In the genomic region with DNA sequence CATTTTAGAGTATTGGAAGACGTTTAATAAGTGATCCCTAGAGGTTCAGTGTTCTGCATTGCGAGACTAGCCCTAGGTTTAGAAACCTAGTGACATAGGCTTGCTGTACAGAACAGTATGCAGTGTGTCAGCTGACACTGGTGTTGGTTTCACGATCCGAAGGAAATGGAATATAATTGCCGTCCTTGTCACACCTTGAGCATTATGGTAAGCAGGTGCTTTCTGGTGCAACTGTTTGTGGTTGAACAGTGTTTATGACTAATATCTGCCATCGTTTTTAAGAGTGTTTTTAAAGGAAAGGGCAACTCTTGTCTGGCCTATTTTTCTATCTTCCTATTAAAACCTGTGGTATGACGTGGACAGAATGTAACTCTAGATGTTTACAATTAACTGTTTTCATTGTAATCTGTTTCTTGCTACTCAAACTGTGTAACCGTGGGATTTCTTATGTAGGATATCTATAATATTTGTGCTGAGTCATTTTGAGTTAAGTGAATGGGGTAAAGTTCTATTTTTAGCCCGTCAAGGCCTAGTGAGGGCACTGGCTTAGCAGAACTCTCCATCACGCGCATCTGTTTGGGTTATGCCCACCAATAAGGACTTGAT, we compare ENCODE assay signal across 8 cellular contexts. TPM values are rescaled to one million over a fixed set of nuclear protein-coding genes. Genes with fewer than 3 reads are reported as not detected.
DNase-seq lines count a peak whose midpoint lies in the region; ATAC-seq and TF ChIP-seq lines count a peak whose summit lies in the region.

No MANE protein-coding gene starts in this region.

- H3K36me3 Mint-ChIP-seq in activated CD4-positive, alpha-beta memory T cell treated with anti-CD3 and anti-CD28 coated beads for 36 hours: peaks cover 33% of the 10 kb centered on the region
- H3K36me3 Mint-ChIP-seq in nephron progenitor cell (ENCODE audit: low read depth): peaks cover 48% of the 10 kb centered on the region

- CTCF ChIA-PET in activated CD4-positive, alpha-beta memory T cell treated with anti-CD3 and anti-CD28 coated beads for 36 hours (lab: Charles Lee): interaction anchor here (2.3 kb wide), 1 partner anchor 136 kb away, joined by 10 read pairs; no protein-coding TSS in a partner anchor

- peak overlapping the region; percentile 90 for H3K27ac Mint-ChIP-seq in activated CD4-positive, alpha-beta memory T cell treated with anti-CD3 and anti-CD28 coated beads for 36 hours
- no peak overlapping the region for H3K27ac Mint-ChIP-seq in nephron progenitor cell

- H3K36me3 ChIP-seq in heart right ventricle (peaks cover 0 to 69% (median 4%) of the 10 kb centered on the region in 9 donors), urinary bladder (ENCODE audit: insufficient read depth) (no peaks in the 10 kb centered on the region)

- DNase-seq in NCI-H1436 (lab: John Stamatoyannopoulos, UW): peak; percentile 30
- DNase-seq in NCI-H1436 treated with DMSO at 0.1 percent for 48 hours (lab: John Stamatoyannopoulos, UW): no peak
- DNase-seq in activated CD4-positive, alpha-beta memory T cell treated with anti-CD3 and anti-CD28 coated beads for 36 hours: peak; percentile 59
- DNase-seq in heart right ventricle: no peak
- DNase-seq in nephron progenitor cell: no peak

- H3K27ac ChIP-seq in heart right ventricle (peak overlapping the region; percentile 23 to 82 (median 77)), urinary bladder (ENCODE audit: low read depth) (peak overlapping the region; percentile 7)

- 45 to 55% methylated on average over 11 of the region's 11 CpGs for WGBS in heart right ventricle, 2 donors
- 53% methylated on average over 11 of the region's 11 CpGs for WGBS in urinary bladder

- intact Hi-C loops in activated CD4-positive, alpha-beta memory T cell treated with anti-CD3 and anti-CD28 coated beads for 36 hours (cut with micrococcal nuclease): loop anchor here (1.0 to 2.0 kb wide), 3 partner anchors 44 to 138 kb away; a partner anchor contains a TSS
- intact Hi-C loops in heart right ventricle (cut with DNase I): loop anchor here in 2 of 10 donors (5.0 kb wide), 1 partner anchor 73 kb away; a partner anchor contains a TSS

- peak overlapping the region in 5 of 10 donors; percentile 2 to 23 (median 12) for H3K4me3 ChIP-seq in heart right ventricle
- no peak overlapping the region for H3K4me3 ChIP-seq in urinary bladder (ENCODE audit: low read depth, low read length)

- no peak for TF ChIP-seq CTCF in heart right ventricle (IDR thresholded peaks at IDR 0.05)
- no peak for TF ChIP-seq CTCF in nephron progenitor cell (IDR thresholded peaks at IDR 0.05)

- H3K4me1 ChIP-seq in heart right ventricle (peaks cover 0 to 51% (median 30%) of the 10 kb centered on the region in 9 donors), urinary bladder (ENCODE audit: insufficient read depth) (no peaks in the 10 kb centered on the region)

- peak; percentile 94 for ATAC-seq in GM21423 (IDR thresholded peaks at IDR 0.05; ENCODE audit: unreplicated experiment)
- ATAC-seq in HG03575 (IDR thresholded peaks at IDR 0.05; ENCODE audit: extremely low read depth, insufficient number of reproducible peaks, low FRiP score, unreplicated experiment): peak; percentile 69
- ATAC-seq in heart right ventricle: peak; percentile 65 to 90 (median 81)

- H3K9me3 ChIP-seq in heart right ventricle: peaks cover 0 to 20% (median 8%) of the 10 kb centered on the region in 11 donors

- peaks cover 16% of the 10 kb centered on the region for H3K9me3 Mint-ChIP-seq in activated CD4-positive, alpha-beta memory T cell treated with anti-CD3 and anti-CD28 coated beads for 36 hours
- H3K9me3 Mint-ChIP-seq in nephron progenitor cell: peaks cover 19% of the 10 kb centered on the region

- peak overlapping the region; percentile 36 for H3K4me3 Mint-ChIP-seq in activated CD4-positive, alpha-beta memory T cell treated with anti-CD3 and anti-CD28 coated beads for 36 hours
- no peak overlapping the region for H3K4me3 Mint-ChIP-seq in nephron progenitor cell

- H3K27me3 ChIP-seq in heart right ventricle: no peaks in the 10 kb centered on the region

- no peaks in the 10 kb centered on the region for H3K27me3 Mint-ChIP-seq in activated CD4-positive, alpha-beta memory T cell treated with anti-CD3 and anti-CD28 coated beads for 36 hours
- H3K27me3 Mint-ChIP-seq in nephron progenitor cell (ENCODE audit: low read depth, poor library complexity): no peaks in the 10 kb centered on the region

- POLR2A ChIA-PET in activated CD4-positive, alpha-beta memory T cell treated with anti-CD3 and anti-CD28 coated beads for 36 hours (lab: Charles Lee): no interaction called here

- H3K4me1 Mint-ChIP-seq in activated CD4-positive, alpha-beta memory T cell treated with anti-CD3 and anti-CD28 coated beads for 36 hours (ENCODE audit: low read depth): peaks cover 35% of the 10 kb centered on the region
- no peaks in the 10 kb centered on the region for H3K4me1 Mint-ChIP-seq in nephron progenitor cell

RNA-seq across cellular contexts. Expression of a gene that starts 53.8 kb away (rescaled TPM):
- 10 to 100 TPM; 37.1 to 37.3 TPM for total RNA-seq in activated CD4-positive, alpha-beta memory T cell treated with anti-CD3 and anti-CD28 coated beads for 36 hours
- 10 to 100 TPM; 31.5 to 43.7 (median 33.5) TPM for total RNA-seq in heart right ventricle
- polyA plus RNA-seq in heart right ventricle: 10 to 100 TPM; 10.5 to 14.2 TPM
- total RNA-seq in urinary bladder: 40.7 TPM
- polyA plus RNA-seq in urinary bladder: 33.0 TPM

Comparison
In these comparisons a context has a peak if more than half of its experiments do, and no peak if none do; other contexts are left out.
1. DNase-seq: peak in NCI-H1436 (single experiment) and activated CD4-positive, alpha-beta memory T cell treated with anti-CD3 and anti-CD28 coated beads for 36 hours (single experiment); none in NCI-H1436 treated with DMSO at 0.1 percent for 48 hours (single experiment), heart right ventricle (0 of 2) and nephron progenitor cell (single experiment).
2. Peak in every context shown above with its lines, with median percentiles within 50 percentile points of each other: ATAC-seq.